In the genomic region with DNA sequence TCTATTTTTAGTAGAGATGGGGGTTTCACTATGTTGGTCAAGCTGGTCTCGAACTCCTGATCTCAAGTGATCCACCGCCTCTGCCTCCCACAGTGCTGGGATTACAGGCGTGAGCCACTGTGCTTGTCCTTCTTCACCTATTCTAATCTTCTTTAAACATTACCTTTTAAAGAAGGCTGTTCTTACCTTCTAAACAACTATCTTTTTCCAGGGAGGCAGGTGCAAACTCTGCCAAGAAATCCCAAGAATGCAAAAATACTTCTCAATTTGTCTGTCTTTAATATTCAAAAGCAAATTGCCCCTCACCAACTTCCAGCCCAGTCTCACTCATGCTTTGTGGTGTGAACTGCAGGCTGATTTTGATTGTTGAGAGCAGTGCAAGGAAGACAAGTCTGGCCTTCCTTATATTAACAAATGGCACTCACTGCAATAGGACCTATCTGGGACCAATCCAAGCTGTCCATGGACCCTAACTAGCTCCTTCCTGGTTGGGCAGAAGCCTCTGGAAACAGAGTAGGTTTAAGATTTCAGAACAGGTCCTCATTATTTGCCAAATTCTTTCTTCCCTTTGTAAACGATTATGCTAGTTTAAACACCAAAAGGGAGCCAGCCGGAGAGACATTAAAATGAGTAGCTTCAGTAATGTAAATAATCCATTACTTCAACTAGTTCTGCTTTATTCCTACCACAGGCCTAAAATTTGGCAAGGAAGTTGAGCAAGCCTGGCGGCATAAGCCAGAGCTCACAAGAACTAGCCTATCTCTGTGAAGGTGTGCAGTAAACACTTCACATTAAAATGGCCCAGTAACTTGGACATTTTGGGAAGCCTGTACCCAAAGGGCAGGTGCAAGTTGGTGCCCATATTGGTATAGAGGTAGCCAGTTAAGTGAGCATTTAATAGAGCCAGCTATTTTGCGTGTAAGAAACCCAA, we compare ENCODE assay signal across 1 cellular context.
TF ChIP-seq lines count a peak whose summit lies in the region.

No MANE protein-coding gene starts in this region.

TF ChIP-seq in HepG2, 621 proteins besides CTCF, POLR2A, EP300 and RAD21 (continued from another document and continues in another):
- TF ChIP-seq, protein P1, sequence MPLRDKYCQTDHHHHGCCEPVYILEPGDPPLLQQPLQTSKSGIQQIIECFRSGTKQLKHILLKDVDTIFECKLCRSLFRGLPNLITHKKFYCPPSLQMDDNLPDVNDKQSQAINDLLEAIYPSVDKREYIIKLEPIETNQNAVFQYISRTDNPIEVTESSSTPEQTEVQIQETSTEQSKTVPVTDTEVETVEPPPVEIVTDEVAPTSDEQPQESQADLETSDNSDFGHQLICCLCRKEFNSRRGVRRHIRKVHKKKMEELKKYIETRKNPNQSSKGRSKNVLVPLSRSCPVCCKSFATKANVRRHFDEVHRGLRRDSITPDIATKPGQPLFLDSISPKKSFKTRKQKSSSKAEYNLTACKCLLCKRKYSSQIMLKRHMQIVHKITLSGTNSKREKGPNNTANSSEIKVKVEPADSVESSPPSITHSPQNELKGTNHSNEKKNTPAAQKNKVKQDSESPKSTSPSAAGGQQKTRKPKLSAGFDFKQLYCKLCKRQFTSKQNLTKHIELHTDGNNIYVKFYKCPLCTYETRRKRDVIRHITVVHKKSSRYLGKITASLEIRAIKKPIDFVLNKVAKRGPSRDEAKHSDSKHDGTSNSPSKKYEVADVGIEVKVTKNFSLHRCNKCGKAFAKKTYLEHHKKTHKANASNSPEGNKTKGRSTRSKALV (CRISPR knock-in tag; IDR thresholded peaks at IDR 0.05), result 0 out of 2 replicates have a peak, but pooled peaks have one; percentile 37
- TF ChIP-seq FOSL2 (CRISPR knock-in tag; IDR thresholded peaks at IDR 0.05) (no peak), ZNF570 (CRISPR knock-in tag; IDR thresholded peaks at IDR 0.05; ENCODE audit: borderline replicate concordance) (0 out of 2 replicates have a peak, but pooled peaks have one; percentile 3), ZNF614 (CRISPR knock-in tag; IDR thresholded peaks at IDR 0.05; ENCODE audit: borderline replicate concordance) (peak; percentile 24; the same call in 1 of the 2 replicates), ZNF160 (CRISPR knock-in tag; IDR thresholded peaks at IDR 0.05) (0 out of 2 replicates have a peak, but pooled peaks have one; percentile 36), ARNT2 (CRISPR knock-in tag; IDR thresholded peaks at IDR 0.05; ENCODE audit: low read depth) (0 out of 2 replicates have a peak, but pooled peaks have one; percentile 7), ZNF441 (CRISPR knock-in tag; IDR thresholded peaks at IDR 0.05; ENCODE audit: borderline replicate concordance) (no peak), ZC3H13 (CRISPR knock-in tag; IDR thresholded peaks at IDR 0.05) (peak; percentile 80; the same call in 1 of the 2 replicates), KDM2A (CRISPR knock-in tag; IDR thresholded peaks at IDR 0.05; ENCODE audit: borderline replicate concordance, low read depth) (0 out of 2 replicates have a peak, but pooled peaks have one; percentile 30), ZNF674 (CRISPR knock-in tag; IDR thresholded peaks at IDR 0.05; ENCODE audit: low read depth) (no peak), ZNF562 (CRISPR knock-in tag; IDR thresholded peaks at IDR 0.05; ENCODE audit: borderline replicate concordance) (no peak), TBP (CRISPR knock-in tag; IDR thresholded peaks at IDR 0.05) (peak; percentile 48; the same call in 1 of the 2 replicates), ZNF432 (CRISPR knock-in tag; IDR thresholded peaks at IDR 0.05; ENCODE audit: borderline replicate concordance) (0 out of 2 replicates have a peak, but pooled peaks have one; percentile 15), POLR2G (IDR thresholded peaks at IDR 0.05; ENCODE audit: low read depth, low read length) (peak; percentile 56), SOX6 (IDR thresholded peaks at IDR 0.05) (no peak), SOX6 (CRISPR knock-in tag; IDR thresholded peaks at IDR 0.05) (no peak), TAF15 (IDR thresholded peaks at IDR 0.05; ENCODE audit: low read depth, low read length, poor library complexity, severe bottlenecking) (no peak), SIN3B (IDR thresholded peaks at IDR 0.05; ENCODE audit: low read length) (no peak), SRY (CRISPR knock-in tag; IDR thresholded peaks at IDR 0.05) (no peak), POLR2AphosphoS5 (IDR thresholded peaks at IDR 0.05; ENCODE audit: low read depth, low read length) (peak; percentile 48; the same call in 1 of the 2 replicates), SNAPC2 (CRISPR knock-in tag; IDR thresholded peaks at IDR 0.05) (0 out of 2 replicates have a peak, but pooled peaks have one; percentile 18)
- TF ChIP-seq, protein P2, sequence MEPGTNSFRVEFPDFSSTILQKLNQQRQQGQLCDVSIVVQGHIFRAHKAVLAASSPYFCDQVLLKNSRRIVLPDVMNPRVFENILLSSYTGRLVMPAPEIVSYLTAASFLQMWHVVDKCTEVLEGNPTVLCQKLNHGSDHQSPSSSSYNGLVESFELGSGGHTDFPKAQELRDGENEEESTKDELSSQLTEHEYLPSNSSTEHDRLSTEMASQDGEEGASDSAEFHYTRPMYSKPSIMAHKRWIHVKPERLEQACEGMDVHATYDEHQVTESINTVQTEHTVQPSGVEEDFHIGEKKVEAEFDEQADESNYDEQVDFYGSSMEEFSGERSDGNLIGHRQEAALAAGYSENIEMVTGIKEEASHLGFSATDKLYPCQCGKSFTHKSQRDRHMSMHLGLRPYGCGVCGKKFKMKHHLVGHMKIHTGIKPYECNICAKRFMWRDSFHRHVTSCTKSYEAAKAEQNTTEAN (CRISPR knock-in tag; conservative IDR thresholded peaks at IDR 0.05), result peak; percentile 71; the same call in 1 of the 2 replicates
- TF ChIP-seq, protein P3, sequence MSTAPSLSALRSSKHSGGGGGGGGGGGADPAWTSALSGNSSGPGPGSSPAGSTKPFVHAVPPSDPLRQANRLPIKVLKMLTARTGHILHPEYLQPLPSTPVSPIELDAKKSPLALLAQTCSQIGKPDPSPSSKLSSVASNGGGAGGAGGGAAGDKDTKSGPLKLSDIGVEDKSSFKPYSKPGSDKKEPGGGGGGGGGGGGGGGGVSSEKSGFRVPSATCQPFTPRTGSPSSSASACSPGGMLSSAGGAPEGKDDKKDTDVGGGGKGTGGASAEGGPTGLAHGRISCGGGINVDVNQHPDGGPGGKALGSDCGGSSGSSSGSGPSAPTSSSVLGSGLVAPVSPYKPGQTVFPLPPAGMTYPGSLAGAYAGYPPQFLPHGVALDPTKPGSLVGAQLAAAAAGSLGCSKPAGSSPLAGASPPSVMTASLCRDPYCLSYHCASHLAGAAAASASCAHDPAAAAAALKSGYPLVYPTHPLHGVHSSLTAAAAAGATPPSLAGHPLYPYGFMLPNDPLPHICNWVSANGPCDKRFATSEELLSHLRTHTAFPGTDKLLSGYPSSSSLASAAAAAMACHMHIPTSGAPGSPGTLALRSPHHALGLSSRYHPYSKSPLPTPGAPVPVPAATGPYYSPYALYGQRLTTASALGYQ (CRISPR knock-in tag; IDR thresholded peaks at IDR 0.05), result peak; percentile 40; the same call in 1 of the 2 replicates
- TF ChIP-seq, protein P4, sequence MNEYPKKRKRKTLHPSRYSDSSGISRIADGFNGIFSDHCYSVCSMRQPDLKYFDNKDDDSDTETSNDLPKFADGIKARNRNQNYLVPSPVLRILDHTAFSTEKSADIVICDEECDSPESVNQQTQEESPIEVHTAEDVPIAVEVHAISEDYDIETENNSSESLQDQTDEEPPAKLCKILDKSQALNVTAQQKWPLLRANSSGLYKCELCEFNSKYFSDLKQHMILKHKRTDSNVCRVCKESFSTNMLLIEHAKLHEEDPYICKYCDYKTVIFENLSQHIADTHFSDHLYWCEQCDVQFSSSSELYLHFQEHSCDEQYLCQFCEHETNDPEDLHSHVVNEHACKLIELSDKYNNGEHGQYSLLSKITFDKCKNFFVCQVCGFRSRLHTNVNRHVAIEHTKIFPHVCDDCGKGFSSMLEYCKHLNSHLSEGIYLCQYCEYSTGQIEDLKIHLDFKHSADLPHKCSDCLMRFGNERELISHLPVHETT (CRISPR knock-in tag; conservative IDR thresholded peaks at IDR 0.05), result no peak
- TF ChIP-seq, protein P5, sequence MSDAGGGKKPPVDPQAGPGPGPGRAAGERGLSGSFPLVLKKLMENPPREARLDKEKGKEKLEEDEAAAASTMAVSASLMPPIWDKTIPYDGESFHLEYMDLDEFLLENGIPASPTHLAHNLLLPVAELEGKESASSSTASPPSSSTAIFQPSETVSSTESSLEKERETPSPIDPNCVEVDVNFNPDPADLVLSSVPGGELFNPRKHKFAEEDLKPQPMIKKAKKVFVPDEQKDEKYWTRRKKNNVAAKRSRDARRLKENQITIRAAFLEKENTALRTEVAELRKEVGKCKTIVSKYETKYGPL (CRISPR knock-in tag; IDR thresholded peaks at IDR 0.05), result no peak
- TF ChIP-seq, protein P6, sequence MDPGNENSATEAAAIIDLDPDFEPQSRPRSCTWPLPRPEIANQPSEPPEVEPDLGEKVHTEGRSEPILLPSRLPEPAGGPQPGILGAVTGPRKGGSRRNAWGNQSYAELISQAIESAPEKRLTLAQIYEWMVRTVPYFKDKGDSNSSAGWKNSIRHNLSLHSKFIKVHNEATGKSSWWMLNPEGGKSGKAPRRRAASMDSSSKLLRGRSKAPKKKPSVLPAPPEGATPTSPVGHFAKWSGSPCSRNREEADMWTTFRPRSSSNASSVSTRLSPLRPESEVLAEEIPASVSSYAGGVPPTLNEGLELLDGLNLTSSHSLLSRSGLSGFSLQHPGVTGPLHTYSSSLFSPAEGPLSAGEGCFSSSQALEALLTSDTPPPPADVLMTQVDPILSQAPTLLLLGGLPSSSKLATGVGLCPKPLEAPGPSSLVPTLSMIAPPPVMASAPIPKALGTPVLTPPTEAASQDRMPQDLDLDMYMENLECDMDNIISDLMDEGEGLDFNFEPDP (CRISPR knock-in tag; conservative IDR thresholded peaks at IDR 0.05), result no peak
- TF ChIP-seq, protein P7, sequence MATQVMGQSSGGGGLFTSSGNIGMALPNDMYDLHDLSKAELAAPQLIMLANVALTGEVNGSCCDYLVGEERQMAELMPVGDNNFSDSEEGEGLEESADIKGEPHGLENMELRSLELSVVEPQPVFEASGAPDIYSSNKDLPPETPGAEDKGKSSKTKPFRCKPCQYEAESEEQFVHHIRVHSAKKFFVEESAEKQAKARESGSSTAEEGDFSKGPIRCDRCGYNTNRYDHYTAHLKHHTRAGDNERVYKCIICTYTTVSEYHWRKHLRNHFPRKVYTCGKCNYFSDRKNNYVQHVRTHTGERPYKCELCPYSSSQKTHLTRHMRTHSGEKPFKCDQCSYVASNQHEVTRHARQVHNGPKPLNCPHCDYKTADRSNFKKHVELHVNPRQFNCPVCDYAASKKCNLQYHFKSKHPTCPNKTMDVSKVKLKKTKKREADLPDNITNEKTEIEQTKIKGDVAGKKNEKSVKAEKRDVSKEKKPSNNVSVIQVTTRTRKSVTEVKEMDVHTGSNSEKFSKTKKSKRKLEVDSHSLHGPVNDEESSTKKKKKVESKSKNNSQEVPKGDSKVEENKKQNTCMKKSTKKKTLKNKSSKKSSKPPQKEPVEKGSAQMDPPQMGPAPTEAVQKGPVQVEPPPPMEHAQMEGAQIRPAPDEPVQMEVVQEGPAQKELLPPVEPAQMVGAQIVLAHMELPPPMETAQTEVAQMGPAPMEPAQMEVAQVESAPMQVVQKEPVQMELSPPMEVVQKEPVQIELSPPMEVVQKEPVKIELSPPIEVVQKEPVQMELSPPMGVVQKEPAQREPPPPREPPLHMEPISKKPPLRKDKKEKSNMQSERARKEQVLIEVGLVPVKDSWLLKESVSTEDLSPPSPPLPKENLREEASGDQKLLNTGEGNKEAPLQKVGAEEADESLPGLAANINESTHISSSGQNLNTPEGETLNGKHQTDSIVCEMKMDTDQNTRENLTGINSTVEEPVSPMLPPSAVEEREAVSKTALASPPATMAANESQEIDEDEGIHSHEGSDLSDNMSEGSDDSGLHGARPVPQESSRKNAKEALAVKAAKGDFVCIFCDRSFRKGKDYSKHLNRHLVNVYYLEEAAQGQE (IDR thresholded peaks at IDR 0.05; ENCODE audit: borderline replicate concordance in 1 of 2, low read depth in 1 of 2, low read length in 2 of 2), result no peak
- TF ChIP-seq, protein P8, sequence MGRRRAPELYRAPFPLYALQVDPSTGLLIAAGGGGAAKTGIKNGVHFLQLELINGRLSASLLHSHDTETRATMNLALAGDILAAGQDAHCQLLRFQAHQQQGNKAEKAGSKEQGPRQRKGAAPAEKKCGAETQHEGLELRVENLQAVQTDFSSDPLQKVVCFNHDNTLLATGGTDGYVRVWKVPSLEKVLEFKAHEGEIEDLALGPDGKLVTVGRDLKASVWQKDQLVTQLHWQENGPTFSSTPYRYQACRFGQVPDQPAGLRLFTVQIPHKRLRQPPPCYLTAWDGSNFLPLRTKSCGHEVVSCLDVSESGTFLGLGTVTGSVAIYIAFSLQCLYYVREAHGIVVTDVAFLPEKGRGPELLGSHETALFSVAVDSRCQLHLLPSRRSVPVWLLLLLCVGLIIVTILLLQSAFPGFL (CRISPR knock-in tag; IDR thresholded peaks at IDR 0.05), result no peak
- TF ChIP-seq, protein P9, sequence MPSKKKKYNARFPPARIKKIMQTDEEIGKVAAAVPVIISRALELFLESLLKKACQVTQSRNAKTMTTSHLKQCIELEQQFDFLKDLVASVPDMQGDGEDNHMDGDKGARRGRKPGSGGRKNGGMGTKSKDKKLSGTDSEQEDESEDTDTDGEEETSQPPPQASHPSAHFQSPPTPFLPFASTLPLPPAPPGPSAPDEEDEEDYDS (CRISPR knock-in tag; IDR thresholded peaks at IDR 0.05), result peak; percentile 0; the same call in 1 of the 2 replicates
- TF ChIP-seq, protein P10, sequence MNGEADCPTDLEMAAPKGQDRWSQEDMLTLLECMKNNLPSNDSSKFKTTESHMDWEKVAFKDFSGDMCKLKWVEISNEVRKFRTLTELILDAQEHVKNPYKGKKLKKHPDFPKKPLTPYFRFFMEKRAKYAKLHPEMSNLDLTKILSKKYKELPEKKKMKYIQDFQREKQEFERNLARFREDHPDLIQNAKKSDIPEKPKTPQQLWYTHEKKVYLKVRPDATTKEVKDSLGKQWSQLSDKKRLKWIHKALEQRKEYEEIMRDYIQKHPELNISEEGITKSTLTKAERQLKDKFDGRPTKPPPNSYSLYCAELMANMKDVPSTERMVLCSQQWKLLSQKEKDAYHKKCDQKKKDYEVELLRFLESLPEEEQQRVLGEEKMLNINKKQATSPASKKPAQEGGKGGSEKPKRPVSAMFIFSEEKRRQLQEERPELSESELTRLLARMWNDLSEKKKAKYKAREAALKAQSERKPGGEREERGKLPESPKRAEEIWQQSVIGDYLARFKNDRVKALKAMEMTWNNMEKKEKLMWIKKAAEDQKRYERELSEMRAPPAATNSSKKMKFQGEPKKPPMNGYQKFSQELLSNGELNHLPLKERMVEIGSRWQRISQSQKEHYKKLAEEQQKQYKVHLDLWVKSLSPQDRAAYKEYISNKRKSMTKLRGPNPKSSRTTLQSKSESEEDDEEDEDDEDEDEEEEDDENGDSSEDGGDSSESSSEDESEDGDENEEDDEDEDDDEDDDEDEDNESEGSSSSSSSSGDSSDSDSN (CRISPR knock-in tag; IDR thresholded peaks at IDR 0.05), result no peak
- TF ChIP-seq, protein P11, sequence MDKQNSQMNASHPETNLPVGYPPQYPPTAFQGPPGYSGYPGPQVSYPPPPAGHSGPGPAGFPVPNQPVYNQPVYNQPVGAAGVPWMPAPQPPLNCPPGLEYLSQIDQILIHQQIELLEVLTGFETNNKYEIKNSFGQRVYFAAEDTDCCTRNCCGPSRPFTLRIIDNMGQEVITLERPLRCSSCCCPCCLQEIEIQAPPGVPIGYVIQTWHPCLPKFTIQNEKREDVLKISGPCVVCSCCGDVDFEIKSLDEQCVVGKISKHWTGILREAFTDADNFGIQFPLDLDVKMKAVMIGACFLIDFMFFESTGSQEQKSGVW (CRISPR knock-in tag; IDR thresholded peaks at IDR 0.05; ENCODE audit: borderline replicate concordance), result 0 out of 2 replicates have a peak, but pooled peaks have one; percentile 8
- TF ChIP-seq, protein P12, sequence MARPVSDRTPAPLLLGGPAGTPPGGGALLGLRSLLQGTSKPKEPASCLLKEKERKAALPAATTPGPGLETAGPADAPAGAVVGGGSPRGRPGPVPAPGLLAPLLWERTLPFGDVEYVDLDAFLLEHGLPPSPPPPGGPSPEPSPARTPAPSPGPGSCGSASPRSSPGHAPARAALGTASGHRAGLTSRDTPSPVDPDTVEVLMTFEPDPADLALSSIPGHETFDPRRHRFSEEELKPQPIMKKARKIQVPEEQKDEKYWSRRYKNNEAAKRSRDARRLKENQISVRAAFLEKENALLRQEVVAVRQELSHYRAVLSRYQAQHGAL (CRISPR knock-in tag; IDR thresholded peaks at IDR 0.05; ENCODE audit: not compliant biosample characterization), result peak; percentile 41
